21 cellular contexts compared by ENCODE assay signal in genomic region chr3:143793971-143794370, GRCh38. TPM values are rescaled to one million over a fixed set of nuclear protein-coding genes. Genes with fewer than 3 reads are reported as not detected.
DNase-seq lines count a peak whose midpoint lies in the region; ATAC-seq and TF ChIP-seq lines count a peak whose summit lies in the region.
"Had no signal": no experiment of that assay in that cellular context is flagged by ENCODE, and none has a peak within 500 bp of the region (broad histone marks: within the 10 kb centered on the region; RNA-seq: fewer than 3 reads in every experiment).

No MANE protein-coding gene starts in this region.

- H3K27ac ChIP-seq in OCI-LY3 (ENCODE audit: low read length) (no peak overlapping the region), PC-9 (no peak overlapping the region)
- H3K27ac ChIP-seq: RWPE1, SJCRH30 had no signal

- H3K9ac ChIP-seq in OCI-LY3 (ENCODE audit: low read length) = no peak overlapping the region

- no peaks in the 10 kb centered on the region for H3K27me3 ChIP-seq in OCI-LY3 (ENCODE audit: low read depth, low read length)
- H3K27me3 ChIP-seq in PC-9 (ENCODE audit: insufficient read depth, low read depth) = no peaks in the 10 kb centered on the region
- H3K27me3 ChIP-seq: SJCRH30 had no signal

- intact Hi-C loops in PC-9 (cut with micrococcal nuclease; ENCODE audit: unreplicated experiment) = no loop called here

- H3K36me3 Mint-ChIP-seq in effector memory CD8-positive, alpha-beta T cell (ENCODE audit: insufficient read depth) = peaks cover 3% of the 10 kb centered on the region

- no peaks in the 10 kb centered on the region for H4K20me1 ChIP-seq in OCI-LY3 (ENCODE audit: insufficient read depth, low read length)
- no peaks in the 10 kb centered on the region for H4K20me1 ChIP-seq in PC-9 (ENCODE audit: insufficient read depth)

- H3K27me3 Mint-ChIP-seq in effector memory CD8-positive, alpha-beta T cell = no peaks in the 10 kb centered on the region
- H3K27me3 Mint-ChIP-seq: CD4-positive, alpha-beta T cell had no signal

- H3K4me3 ChIP-seq in AG10803 (ENCODE audit: low read length) (no peak overlapping the region), OCI-LY3 (ENCODE audit: low read length) (no peak overlapping the region), PC-9 (no peak overlapping the region)
- H3K4me3 ChIP-seq: SJCRH30 had no signal

- H3K27ac Mint-ChIP-seq in effector memory CD8-positive, alpha-beta T cell = no peak overlapping the region
- H3K27ac Mint-ChIP-seq: CD4-positive, alpha-beta T cell had no signal

- no peaks in the 10 kb centered on the region for H3K9me3 ChIP-seq in OCI-LY3 (ENCODE audit: insufficient read depth, low read length)
- H3K9me3 ChIP-seq in PC-9 (ENCODE audit: insufficient read depth, low read depth) = no peaks in the 10 kb centered on the region
- H3K9me3 ChIP-seq: Caco-2 had no signal

- H3K4me2 ChIP-seq in OCI-LY3 (ENCODE audit: low read length) (peak overlapping the region; percentile 18; the same call in 1 of the 2 replicates), PC-9 (no peak overlapping the region)

- no peak for ATAC-seq in effector memory CD8-positive, alpha-beta T cell (replicated peaks)
- ATAC-seq: HepG2 had no signal

- TF ChIP-seq CTCF in AG10803 (conservative IDR thresholded peaks at IDR 0.05; ENCODE audit: low read length) (no peak), OCI-LY3 (IDR thresholded peaks at IDR 0.05; ENCODE audit: low read depth, low read length) (no peak), PC-9 (conservative IDR thresholded peaks at IDR 0.05) (no peak)

- peaks cover 1 to 9% of the 10 kb centered on the region in 2 donors for H3K4me1 Mint-ChIP-seq in effector memory CD8-positive, alpha-beta T cell (ENCODE audit: low read depth in 2 of 2)

- BruUV-seq in PC-9 (replicated peaks; lab: Mats Ljungman, UMichigan) = no TSS peak

- peaks cover 10% of the 10 kb centered on the region for H3K4me1 ChIP-seq in OCI-LY3 (ENCODE audit: low read length)
- H3K4me1 ChIP-seq in PC-9 (replicated peaks; ENCODE audit: insufficient read depth) = no peaks in the 10 kb centered on the region
- H3K4me1 ChIP-seq: Caco-2 had no signal

- POLR2A ChIA-PET in PC-9 (lab: Charles Lee; ENCODE audit: unreplicated experiment) = interaction anchor here (0.5 kb wide), 1 partner anchor 521 kb away, joined by 6 read pairs; no protein-coding TSS in a partner anchor

- H2AFZ ChIP-seq in OCI-LY3 (ENCODE audit: low read depth, low read length) (no peak overlapping the region), PC-9 (no peak overlapping the region)

- H3K79me2 ChIP-seq in OCI-LY3 (ENCODE audit: low read length) (no peaks in the 10 kb centered on the region), PC-9 (ENCODE audit: low read depth) (no peaks in the 10 kb centered on the region)

- H3K9me2 ChIP-seq in PC-9 (ENCODE audit: insufficient read depth) = no peaks in the 10 kb centered on the region

- no peak overlapping the region for H3K4me3 Mint-ChIP-seq in effector memory CD8-positive, alpha-beta T cell
- H3K4me3 Mint-ChIP-seq: CD4-positive, alpha-beta T cell had no signal

- CTCF ChIA-PET in PC-9 (lab: Charles Lee) = no interaction called here

- H3K36me3 ChIP-seq in OCI-LY3 (replicated peaks; ENCODE audit: low read depth, low read length) (peaks cover 11% of the 10 kb centered on the region), PC-9 (ENCODE audit: low read depth) (no peaks in the 10 kb centered on the region)
- H3K36me3 ChIP-seq: SJCRH30 had no signal

- peak; percentile 29 for DNase-seq in AG10803 (ENCODE audit: low read depth)
- DNase-seq in fibroblast of peridontal ligament (ENCODE audit: extremely low read depth) = peak; percentile 38
- peak; percentile 79 for DNase-seq in myocyte (ENCODE audit: low read depth)
- DNase-seq in GM03348 (ENCODE audit: low spot score) = no peak
- DNase-seq in PC-9 = no peak
- DNase-seq in effector memory CD8-positive, alpha-beta T cell = no peak
- DNase-seq: Caco-2; CD4-positive, alpha-beta T cell; DMS153; GDM1; KBM-7; NCI-H1417 treated with DMSO at 0.1 percent for 48 hours; NCI-H187 treated with DMSO at 0.1 percent for 48 hours; NCI-H2227 treated with DMSO at 0.1 percent for 48 hours; NCI-H510A treated with DMSO at 0.1 percent for 48 hours; NCI-H774; SJCRH30 had no signal

- no peaks in the 10 kb centered on the region for H3F3A ChIP-seq in PC-9 (ENCODE audit: insufficient read depth, low read depth)

- H3K9me3 Mint-ChIP-seq in effector memory CD8-positive, alpha-beta T cell = peaks cover 0 to 7% of the 10 kb centered on the region in 2 donors
- H3K9me3 Mint-ChIP-seq: CD4-positive, alpha-beta T cell had no signal

RNA-seq across cellular contexts. Expression of gene SLC9A9, which starts 54.3 kb away (rescaled TPM):
- total RNA-seq in myocyte (7.4 and 13.2 TPM in 2 replicates), PC-9 (2021) (1.7 and 2.7 TPM in 2 replicates)
- polyA plus RNA-seq in myocyte (2012) = 3.9 TPM
- total RNA-seq: Caco-2, Daoy, HepG2 had no signal
- polyA plus RNA-seq: HepG2 had no signal

Comparison
In these comparisons a context has a peak if more than half of its experiments do, and no peak if none do; other contexts are left out.
1. DNase-seq: peak in AG10803 (single experiment), fibroblast of peridontal ligament (single experiment) and myocyte (single experiment); none in GM03348 (single experiment), PC-9 (0 of 2) and effector memory CD8-positive, alpha-beta T cell (0 of 3).